Comparison of ENCODE assay signal across 15 cellular contexts in the genomic region with DNA sequence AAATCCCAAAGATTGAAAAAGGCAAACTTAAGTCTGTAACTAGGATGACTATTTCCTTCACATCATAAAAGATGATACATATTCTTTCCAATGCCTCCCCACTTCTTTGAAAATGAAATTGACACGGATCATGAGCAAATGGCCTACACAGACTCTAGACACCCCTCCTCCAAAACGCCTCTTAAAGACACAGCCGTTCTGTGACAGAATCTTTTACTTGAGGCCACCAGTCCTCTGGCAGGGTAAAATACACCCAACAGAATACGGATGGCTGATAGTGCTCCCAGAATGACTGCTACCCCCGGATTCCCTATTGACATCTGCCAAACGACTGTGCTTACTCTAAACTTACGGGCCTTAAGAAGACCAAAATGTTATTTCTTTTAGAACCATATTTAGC.
DNase-seq lines count a peak whose midpoint lies in the region; ATAC-seq, FAIRE-seq and TF ChIP-seq lines count a peak whose summit lies in the region.
"Had no signal": no experiment of that assay in that cellular context is flagged by ENCODE, and none has a peak within 500 bp of the region (broad histone marks: within the 10 kb centered on the region; RNA-seq: fewer than 3 reads in every experiment).

No MANE protein-coding gene starts in this region.

- no TSS peak for BruUV-seq in HepG2 (replicated peaks; lab: Mats Ljungman, UMichigan)

- H3K4me2 ChIP-seq in HepG2 (ENCODE audit: low read depth, low read length) (no peak overlapping the region), mesenchymal stem cell (ENCODE audit: low read length, poor library complexity, severe bottlenecking) (no peak overlapping the region)

- intact Hi-C loops in right lobe of liver (cut with DNase I) (no loop called here), HepG2 (cut with micrococcal nuclease; ENCODE audit: unreplicated experiment) (no loop called here), upper lobe of right lung (cut with DNase I) (no loop called here)

- FAIRE-seq in HepG2 (lab: Jason Lieb, UNC), result no peak
- FAIRE-seq: endometrium, urothelium cell line had no signal

- TF ChIP-seq POLR2A in right lobe of liver (IDR thresholded peaks at IDR 0.05) (no peak), HepG2 (IDR thresholded peaks at IDR 0.05; ENCODE audit: insufficient read depth in 1 of 2, low read depth in 2 of 2, low read length in 2 of 2) (no peak)

- peaks cover 29% of the 10 kb centered on the region for H3K79me1 ChIP-seq in mesenchymal stem cell (replicated peaks; ENCODE audit: low read length, poor library complexity, severe bottlenecking)

- no peaks in the 10 kb centered on the region for H3K27me3 ChIP-seq in right lobe of liver
- no peaks in the 10 kb centered on the region; a peak in 1 of 5 replicates for H3K27me3 ChIP-seq in HepG2 (ENCODE audit: control insufficient read depth in 1 of 2, insufficient read depth in 2 of 2, low read length in 2 of 2)
- H3K27me3 ChIP-seq in mesenchymal stem cell (ENCODE audit: control insufficient read depth in 1 of 2, insufficient read depth in 1 of 2, low read length in 2 of 2), result no peaks in the 10 kb centered on the region
- no peaks in the 10 kb centered on the region for H3K27me3 ChIP-seq in upper lobe of right lung

- no peak for TF ChIP-seq RAD21 in HepG2 (CRISPR knock-in tag; IDR thresholded peaks at IDR 0.05)

- H3K9me3 ChIP-seq in right lobe of liver, result no peaks in the 10 kb centered on the region
- H3K9me3 ChIP-seq in HepG2 (ENCODE audit: low read length), result no peaks in the 10 kb centered on the region
- H3K9me3 ChIP-seq in mesenchymal stem cell (ENCODE audit: control insufficient read depth, low read length), result no peaks in the 10 kb centered on the region
- H3K9me3 ChIP-seq in upper lobe of right lung, result no peaks in the 10 kb centered on the region

- POLR2A ChIA-PET in HepG2 (lab: Yijun Ruan, JAX), result no interaction called here

- H2AK5ac ChIP-seq in mesenchymal stem cell (ENCODE audit: low read length, severe bottlenecking), result peak overlapping the region; percentile 49

- peak overlapping the region in 2 of 3 donors; percentile 30 to 35 for H3K27ac ChIP-seq in right lobe of liver
- H3K27ac ChIP-seq in HepG2 (ENCODE audit: extremely low read length, insufficient read depth, low read length), result no peak overlapping the region
- peak overlapping the region; percentile 4 for H3K27ac ChIP-seq in cingulate gyrus (ENCODE audit: low read depth, low read length)
- H3K27ac ChIP-seq in mesenchymal stem cell (ENCODE audit: low read length, poor library complexity, severe bottlenecking), result peak overlapping the region; percentile 61
- no peak overlapping the region for H3K27ac ChIP-seq in upper lobe of right lung

- H2AFZ ChIP-seq in HepG2 (ENCODE audit: low read length) (no peak overlapping the region), mesenchymal stem cell (ENCODE audit: low read depth, low read length) (no peak overlapping the region)

- H2BK5ac ChIP-seq in mesenchymal stem cell (ENCODE audit: low read depth, low read length, poor library complexity, severe bottlenecking), result no peak overlapping the region

- no peak overlapping the region for H2BK15ac ChIP-seq in mesenchymal stem cell (ENCODE audit: low read depth, poor library complexity, severe bottlenecking)

- H2BK12ac ChIP-seq in mesenchymal stem cell (ENCODE audit: low read length in 2 of 2), result peak overlapping the region in 1 of 2 experiments; percentile 75

- in situ Hi-C loops in HepG2 (cut with HindIII; ENCODE audit: extremely low pct_ligation_motif_present, low pct_unique_long_range_greater_than_20kb), result no loop called here

- H4K91ac ChIP-seq in mesenchymal stem cell (ENCODE audit: low read length), result no peak overlapping the region

- H3K18ac ChIP-seq in mesenchymal stem cell (ENCODE audit: low read depth in 1 of 2, low read length in 2 of 2), result no peak overlapping the region

- H3K4me1 ChIP-seq in right lobe of liver (peaks cover 0 to 13% (median 2%) of the 10 kb centered on the region in 4 donors), HepG2 (ENCODE audit: insufficient read depth, low read length) (no peaks in the 10 kb centered on the region), mesenchymal stem cell (ENCODE audit: control insufficient read depth, insufficient read depth, low read depth, low read length) (peaks cover 14% of the 10 kb centered on the region), upper lobe of right lung (peaks cover 21% of the 10 kb centered on the region)

- H3K9ac ChIP-seq in HepG2 (ENCODE audit: insufficient read depth, low read depth, low read length), result no peak overlapping the region
- no peak overlapping the region for H3K9ac ChIP-seq in mesenchymal stem cell (ENCODE audit: low read length)

- TF ChIP-seq CTCF in right lobe of liver (IDR thresholded peaks at IDR 0.05), result no peak
- TF ChIP-seq CTCF in HepG2 (CRISPR knock-in tag; IDR thresholded peaks at IDR 0.05), result no peak
- TF ChIP-seq CTCF in upper lobe of right lung (IDR thresholded peaks at IDR 0.05), result no peak

- no peak overlapping the region for H3K4ac ChIP-seq in mesenchymal stem cell (ENCODE audit: low read depth in 1 of 2, low read length in 2 of 2)

- H4K8ac ChIP-seq in mesenchymal stem cell (ENCODE audit: low read length), result peak overlapping the region; percentile 9

- ATAC-seq in right lobe of liver (peak; percentile 14 to 49 (median 34)), HepG2 (no peak), upper lobe of right lung (peak; percentile 5), HG03442 (IDR thresholded peaks at IDR 0.05; ENCODE audit: unreplicated experiment) (no peak), HG02623 (IDR thresholded peaks at IDR 0.05; ENCODE audit: unreplicated experiment) (no peak)

- TF ChIP-seq EP300 in HepG2 (IDR thresholded peaks at IDR 0.05; ENCODE audit: low read depth in 2 of 2, low read length in 2 of 2) (no peak), HepG2 (CRISPR knock-in tag; IDR thresholded peaks at IDR 0.05; ENCODE audit: borderline replicate concordance) (no peak)

- H3K4me3 ChIP-seq in right lobe of liver (no peak overlapping the region), HepG2 (replicated peaks in 1 of 3; ENCODE audit: insufficient read depth in 1 of 3, low read depth in 2 of 3, low read length in 3 of 3) (no peak overlapping the region), mesenchymal stem cell (ENCODE audit: insufficient read depth in 1 of 2, low read depth in 1 of 2, low read length in 2 of 2) (no peak overlapping the region), upper lobe of right lung (no peak overlapping the region)

- no peaks in the 10 kb centered on the region for H3K79me2 ChIP-seq in HepG2 (ENCODE audit: insufficient read depth, low read length)

- H3K36me3 ChIP-seq in right lobe of liver (no peaks in the 10 kb centered on the region), HepG2 (replicated peaks in 1 of 2; ENCODE audit: control insufficient read depth in 1 of 2, insufficient read depth in 2 of 2, low read length in 2 of 2) (no peaks in the 10 kb centered on the region), mesenchymal stem cell (ENCODE audit: control insufficient read depth in 1 of 2, insufficient read depth in 2 of 2, low read depth in 1 of 2, low read length in 2 of 2) (no peaks in the 10 kb centered on the region), upper lobe of right lung (no peaks in the 10 kb centered on the region)

- no peak for DNase-seq in right lobe of liver
- no peak for DNase-seq in HepG2 (ENCODE audit: low spot score)
- DNase-seq in mesenchymal stem cell, result no peak
- no peak for DNase-seq in upper lobe of right lung
- DNase-seq in NCI-H2171 treated with DMSO at 0.1 percent for 48 hours (lab: John Stamatoyannopoulos, UW), result no peak
- DNase-seq: activated CD4-positive, alpha-beta T cell treated with anti-CD3 and anti-CD28 coated beads for 4 hours; activated T-cell treated with anti-CD3 and anti-CD28 coated beads, Interleukin-2, amount 50 U/mL, for 4 hours; DMS153; NCI-H1092; stimulated activated CD4-positive, alpha-beta T cell treated with anti-CD3 and anti-CD28 coated beads, Interleukin-15, amount 100 ng/mL, for 24 hours had no signal

- no peak overlapping the region for H3K23ac ChIP-seq in mesenchymal stem cell (ENCODE audit: low read length in 2 of 2)

- no peak overlapping the region for H2BK120ac ChIP-seq in mesenchymal stem cell (ENCODE audit: low read depth, low read length)

- no peak overlapping the region for H3K14ac ChIP-seq in mesenchymal stem cell (ENCODE audit: low read length in 2 of 2)

- H4K20me1 ChIP-seq in HepG2 (ENCODE audit: insufficient read depth, low read length), result no peaks in the 10 kb centered on the region

- CTCF ChIA-PET in HepG2 (lab: Yijun Ruan, JAX; ENCODE audit: low intra/inter-chr PET ratio, low total read pairs), result no interaction called here

- 51% methylated on average over 6 of the region's 7 CpGs for whole genome bisulfite sequencing in right lobe of liver (ENCODE audit: insufficient coverage, low coverage, low lambda C conversion rate, missing lambda C conversion rate)
- 55% methylated on average over 7 of the region's 7 CpGs for WGBS in HepG2 (ENCODE audit: low lambda C conversion rate)
- 70% methylated on average over 7 of the region's 7 CpGs for WGBS in mesenchymal stem cell

TF ChIP-seq in HepG2, 621 proteins besides CTCF, POLR2A, EP300 and RAD21 (continues in another document):
- TF ChIP-seq TOE1 (CRISPR knock-in tag; IDR thresholded peaks at IDR 0.05) (no peak), TARDBP (CRISPR knock-in tag; IDR thresholded peaks at IDR 0.05) (no peak)
- TF ChIP-seq, protein P1, sequence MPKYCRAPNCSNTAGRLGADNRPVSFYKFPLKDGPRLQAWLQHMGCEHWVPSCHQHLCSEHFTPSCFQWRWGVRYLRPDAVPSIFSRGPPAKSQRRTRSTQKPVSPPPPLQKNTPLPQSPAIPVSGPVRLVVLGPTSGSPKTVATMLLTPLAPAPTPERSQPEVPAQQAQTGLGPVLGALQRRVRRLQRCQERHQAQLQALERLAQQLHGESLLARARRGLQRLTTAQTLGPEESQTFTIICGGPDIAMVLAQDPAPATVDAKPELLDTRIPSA (CRISPR knock-in tag; IDR thresholded peaks at IDR 0.05; ENCODE audit: borderline replicate concordance), result no peak

Comparison
In these comparisons a context has a peak if more than half of its experiments do, and no peak if none do; other contexts are left out.
1. ATAC-seq: peak in right lobe of liver (4 of 4) and upper lobe of right lung (single experiment); none in HepG2 (single experiment), HG03442 (single experiment) and HG02623 (single experiment).
2. H3K27ac ChIP-seq: peak in right lobe of liver (2 of 3), cingulate gyrus (single experiment) and mesenchymal stem cell (single experiment); none in HepG2 (single experiment) and upper lobe of right lung (single experiment).